Comparison of ENCODE assay signal across 17 cellular contexts in the genomic region with DNA sequence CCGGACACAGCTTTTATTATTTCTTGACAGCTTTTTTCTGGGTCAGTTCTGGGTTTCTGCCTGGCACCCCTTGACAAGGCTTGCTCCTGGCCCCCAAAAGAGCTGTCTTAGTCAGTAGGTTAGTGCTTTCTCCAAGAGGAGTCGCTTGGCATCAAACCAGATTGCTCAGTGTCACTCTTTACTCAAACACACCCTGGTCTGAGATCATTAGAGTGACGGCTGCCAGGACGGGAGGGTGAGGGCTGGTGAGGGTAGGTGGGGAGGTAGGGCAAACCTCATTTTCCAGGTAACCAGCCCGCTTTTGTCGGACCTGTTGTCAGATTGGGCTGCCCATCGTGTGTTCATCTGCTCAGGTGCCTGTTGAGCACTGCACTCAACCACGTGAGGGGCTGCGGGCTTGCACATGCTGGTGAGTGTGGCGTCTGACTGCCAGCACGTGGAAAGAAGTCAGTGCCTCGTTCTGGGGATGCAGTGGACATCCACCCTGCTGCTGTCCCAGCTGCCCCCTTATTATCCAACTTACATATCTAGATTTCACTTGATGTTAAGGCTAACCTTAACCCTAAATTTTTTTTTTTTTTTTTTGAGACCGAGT. TPM values are rescaled to one million over a fixed set of nuclear protein-coding genes. Genes with fewer than 3 reads are reported as not detected.
A peak's percentile ranks its signal among the peaks of the same experiment; 100 is the strongest.
DNase-seq lines count a peak whose midpoint lies in the region; ATAC-seq and TF ChIP-seq lines count a peak whose summit lies in the region.
"Had no signal": no experiment of that assay in that cellular context is flagged by ENCODE, and none has a peak within 500 bp of the region (broad histone marks: within the 10 kb centered on the region; RNA-seq: fewer than 3 reads in every experiment).

No MANE protein-coding gene starts in this region.

- H3K9me3 ChIP-seq in lower lobe of right lung (no peaks in the 10 kb centered on the region), tibial artery (no peaks in the 10 kb centered on the region)
- H3K9me3 ChIP-seq: ovary had no signal

- H3K36me3 ChIP-seq in lower lobe of right lung (peaks cover 16% of the 10 kb centered on the region), tibial artery (peaks cover 0 to 18% (median 10%) of the 10 kb centered on the region in 3 donors), brain microvascular endothelial cell (replicated peaks) (no peaks in the 10 kb centered on the region)
- H3K36me3 ChIP-seq: ovary had no signal

- H3K27ac ChIP-seq in coronary artery (peak overlapping the region; percentile 58 to 87), lower lobe of right lung (no peak overlapping the region), tibial artery (peak overlapping the region; percentile 67 to 69), brain microvascular endothelial cell (no peak overlapping the region)
- H3K27ac ChIP-seq: hepatocyte, ovary had no signal

- no peak for TF ChIP-seq CTCF in coronary artery (IDR thresholded peaks at IDR 0.05)
- no peak for TF ChIP-seq CTCF in lower lobe of right lung (IDR thresholded peaks at IDR 0.05)
- no peak for TF ChIP-seq CTCF in tibial artery (IDR thresholded peaks at IDR 0.05)
- TF ChIP-seq CTCF in brain microvascular endothelial cell (IDR thresholded peaks at IDR 0.05; ENCODE audit: low read depth, low read length, missing control alignments), result no peak

- H3K4me3 ChIP-seq in coronary artery (peak overlapping the region; percentile 33), lower lobe of right lung (no peak overlapping the region), tibial artery (no peak overlapping the region), brain microvascular endothelial cell (ENCODE audit: low read depth, low read length) (no peak overlapping the region)
- H3K4me3 ChIP-seq: hepatocyte, ovary had no signal

- intact Hi-C loops in lower lobe of right lung (cut with DNase I), result no loop called here
- intact Hi-C loops in tibial artery (cut with DNase I; ENCODE audit: low total_unique reads), result no loop called here

- ATAC-seq in lower lobe of right lung, result peak; percentile 48 to 54
- ATAC-seq: naive thymus-derived CD4-positive, alpha-beta T cell had no signal

- H3K4me1 ChIP-seq in lower lobe of right lung (peaks cover 11% of the 10 kb centered on the region), tibial artery (peaks cover 0 to 19% (median 10%) of the 10 kb centered on the region in 4 donors)

- DNase-seq in NCI-H446 treated with DMSO at 0.1 percent for 48 hours (lab: John Stamatoyannopoulos, UW) (peak; percentile 13), coronary artery (ENCODE audit: low spot score) (no peak), lower lobe of right lung (no peak), tibial artery (no peak), NCI-H1930 (lab: John Stamatoyannopoulos, UW) (no peak), NCI-H2107 treated with DMSO at 0.1 percent for 48 hours (lab: John Stamatoyannopoulos, UW; ENCODE audit: unreplicated experiment) (no peak), brain microvascular endothelial cell (no peak)
- DNase-seq: activated T-cell treated with anti-CD3 and anti-CD28 coated beads, Interleukin-2, amount 50 U/mL, for 48 hours; CD8-positive, alpha-beta memory T cell; DND-41; mammary epithelial cell; naive thymus-derived CD4-positive, alpha-beta T cell; NCI-H1092; ovary; stimulated activated CD4-positive, alpha-beta T cell treated with anti-CD3 and anti-CD28 coated beads, Interleukin-2, amount 100 ng/mL, for 24 hours; stimulated activated naive CD4-positive, alpha-beta T cell had no signal

- H3K27me3 ChIP-seq in lower lobe of right lung (ENCODE audit: low read depth) (no peaks in the 10 kb centered on the region), tibial artery (no peaks in the 10 kb centered on the region), brain microvascular endothelial cell (replicated peaks) (no peaks in the 10 kb centered on the region)
- H3K27me3 ChIP-seq: hepatocyte, ovary had no signal

- in situ Hi-C loops in brain microvascular endothelial cell (cut with HindIII; ENCODE audit: low pct_ligation_motif_present, low sequenced_read_pairs), result no loop called here

RNA-seq across cellular contexts. Expression of gene TMEM94, which starts 12.4 kb away (rescaled TPM):
- total RNA-seq in lower lobe of right lung, result 89.5 TPM

RNA-seq across cellular contexts. Expression of gene CASKIN2, which starts 46.5 kb away (rescaled TPM):
- 68.8 TPM for total RNA-seq in lower lobe of right lung

RNA-seq across cellular contexts. Expression of gene TSEN54, which starts 47.5 kb away (rescaled TPM):
- total RNA-seq in lower lobe of right lung, result 20.4 TPM

RNA-seq across cellular contexts. Expression of gene LLGL2, which starts 56.6 kb away (rescaled TPM):
- total RNA-seq in lower lobe of right lung, result 111 TPM

Comparison
In these comparisons a context has a peak if more than half of its experiments do, and no peak if none do; other contexts are left out.
1. H3K27ac ChIP-seq: peak in coronary artery (2 of 2) and tibial artery (2 of 2); none in lower lobe of right lung (single experiment) and brain microvascular endothelial cell (single experiment).